In the genomic region with DNA sequence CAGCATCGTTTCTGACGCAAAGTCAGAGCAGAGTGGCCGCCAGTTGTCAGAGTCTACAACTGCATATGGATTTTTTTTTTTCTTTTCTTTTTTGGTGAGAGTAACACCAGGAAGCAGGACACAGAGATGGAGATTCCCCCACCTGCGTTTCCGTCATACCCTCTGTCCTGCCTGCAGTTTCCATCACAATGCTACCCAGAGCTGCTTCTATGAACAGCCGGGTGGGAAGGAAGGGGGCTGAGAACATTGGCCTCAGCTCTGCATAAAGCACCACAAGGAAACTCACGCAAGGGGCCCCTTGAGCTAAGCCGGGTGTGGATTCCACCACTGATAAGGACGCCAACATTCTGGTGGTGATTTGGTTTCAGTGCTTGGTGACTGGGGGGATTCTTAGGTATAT, we compare ENCODE assay signal across 2 cellular contexts.
TF ChIP-seq lines count a peak whose summit lies in the region.

No MANE protein-coding gene starts in this region.

TF ChIP-seq in HepG2, 621 proteins besides CTCF, POLR2A, EP300 and RAD21:
- no peak for TF ChIP-seq XBP1 (CRISPR knock-in tag; IDR thresholded peaks at IDR 0.05)
- TF ChIP-seq SOX6 (IDR thresholded peaks at IDR 0.05), result no peak
- no peak for TF ChIP-seq SOX6 (CRISPR knock-in tag; IDR thresholded peaks at IDR 0.05)
- no peak for TF ChIP-seq ZNF589 (CRISPR knock-in tag; conservative IDR thresholded peaks at IDR 0.05)
- TF ChIP-seq, protein P1, sequence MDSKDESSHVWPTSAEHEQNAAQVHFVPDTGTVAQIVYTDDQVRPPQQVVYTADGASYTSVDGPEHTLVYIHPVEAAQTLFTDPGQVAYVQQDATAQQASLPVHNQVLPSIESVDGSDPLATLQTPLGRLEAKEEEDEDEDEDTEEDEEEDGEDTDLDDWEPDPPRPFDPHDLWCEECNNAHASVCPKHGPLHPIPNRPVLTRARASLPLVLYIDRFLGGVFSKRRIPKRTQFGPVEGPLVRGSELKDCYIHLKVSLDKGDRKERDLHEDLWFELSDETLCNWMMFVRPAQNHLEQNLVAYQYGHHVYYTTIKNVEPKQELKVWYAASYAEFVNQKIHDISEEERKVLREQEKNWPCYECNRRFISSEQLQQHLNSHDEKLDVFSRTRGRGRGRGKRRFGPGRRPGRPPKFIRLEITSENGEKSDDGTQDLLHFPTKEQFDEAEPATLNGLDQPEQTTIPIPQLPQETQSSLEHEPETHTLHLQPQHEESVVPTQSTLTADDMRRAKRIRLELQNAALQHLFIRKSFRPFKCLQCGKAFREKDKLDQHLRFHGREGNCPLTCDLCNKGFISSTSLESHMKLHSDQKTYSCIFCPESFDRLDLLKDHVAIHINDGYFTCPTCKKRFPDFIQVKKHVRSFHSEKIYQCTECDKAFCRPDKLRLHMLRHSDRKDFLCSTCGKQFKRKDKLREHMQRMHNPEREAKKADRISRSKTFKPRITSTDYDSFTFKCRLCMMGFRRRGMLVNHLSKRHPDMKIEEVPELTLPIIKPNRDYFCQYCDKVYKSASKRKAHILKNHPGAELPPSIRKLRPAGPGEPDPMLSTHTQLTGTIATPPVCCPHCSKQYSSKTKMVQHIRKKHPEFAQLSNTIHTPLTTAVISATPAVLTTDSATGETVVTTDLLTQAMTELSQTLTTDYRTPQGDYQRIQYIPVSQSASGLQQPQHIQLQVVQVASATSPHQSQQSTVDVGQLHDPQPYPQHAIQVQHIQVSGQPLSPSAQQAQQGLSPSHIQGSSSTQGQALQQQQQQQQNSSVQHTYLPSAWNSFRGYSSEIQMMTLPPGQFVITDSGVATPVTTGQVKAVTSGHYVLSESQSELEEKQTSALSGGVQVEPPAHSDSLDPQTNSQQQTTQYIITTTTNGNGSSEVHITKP (CRISPR knock-in tag; IDR thresholded peaks at IDR 0.05; ENCODE audit: low read depth), result no peak
- TF ChIP-seq, protein P2, sequence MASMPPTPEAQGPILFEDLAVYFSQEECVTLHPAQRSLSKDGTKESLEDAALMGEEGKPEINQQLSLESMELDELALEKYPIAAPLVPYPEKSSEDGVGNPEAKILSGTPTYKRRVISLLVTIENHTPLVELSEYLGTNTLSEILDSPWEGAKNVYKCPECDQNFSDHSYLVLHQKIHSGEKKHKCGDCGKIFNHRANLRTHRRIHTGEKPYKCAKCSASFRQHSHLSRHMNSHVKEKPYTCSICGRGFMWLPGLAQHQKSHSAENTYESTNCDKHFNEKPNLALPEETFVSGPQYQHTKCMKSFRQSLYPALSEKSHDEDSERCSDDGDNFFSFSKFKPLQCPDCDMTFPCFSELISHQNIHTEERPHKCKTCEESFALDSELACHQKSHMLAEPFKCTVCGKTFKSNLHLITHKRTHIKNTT (CRISPR knock-in tag; IDR thresholded peaks at IDR 0.05), result no peak
- TF ChIP-seq THAP11 (CRISPR knock-in tag; IDR thresholded peaks at IDR 0.05), result no peak
- TF ChIP-seq NFYC (CRISPR knock-in tag; IDR thresholded peaks at IDR 0.05), result no peak
- TF ChIP-seq, protein P3, sequence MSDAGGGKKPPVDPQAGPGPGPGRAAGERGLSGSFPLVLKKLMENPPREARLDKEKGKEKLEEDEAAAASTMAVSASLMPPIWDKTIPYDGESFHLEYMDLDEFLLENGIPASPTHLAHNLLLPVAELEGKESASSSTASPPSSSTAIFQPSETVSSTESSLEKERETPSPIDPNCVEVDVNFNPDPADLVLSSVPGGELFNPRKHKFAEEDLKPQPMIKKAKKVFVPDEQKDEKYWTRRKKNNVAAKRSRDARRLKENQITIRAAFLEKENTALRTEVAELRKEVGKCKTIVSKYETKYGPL (CRISPR knock-in tag; IDR thresholded peaks at IDR 0.05), result no peak
- TF ChIP-seq, protein P4, sequence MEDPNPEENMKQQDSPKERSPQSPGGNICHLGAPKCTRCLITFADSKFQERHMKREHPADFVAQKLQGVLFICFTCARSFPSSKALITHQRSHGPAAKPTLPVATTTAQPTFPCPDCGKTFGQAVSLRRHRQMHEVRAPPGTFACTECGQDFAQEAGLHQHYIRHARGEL (CRISPR knock-in tag; IDR thresholded peaks at IDR 0.05), result no peak
- TF ChIP-seq ZBTB42 (CRISPR knock-in tag; IDR thresholded peaks at IDR 0.05), result no peak
- no peak for TF ChIP-seq HNF4G (IDR thresholded peaks at IDR 0.05; ENCODE audit: borderline replicate concordance, low read depth, low read length)
- TF ChIP-seq HNF4G (CRISPR knock-in tag; IDR thresholded peaks at IDR 0.05; ENCODE audit: borderline replicate concordance, low read depth), result no peak
- no peak for TF ChIP-seq ZNF567 (CRISPR knock-in tag; IDR thresholded peaks at IDR 0.05; ENCODE audit: borderline replicate concordance)

TF ChIP-seq in H1, 55 proteins besides CTCF, POLR2A, EP300 and RAD21:
- TF ChIP-seq SIN3A (conservative IDR thresholded peaks at IDR 0.05 in 1 of 2, IDR thresholded peaks at IDR 0.05 in 1 of 2; ENCODE audit: low read depth in 1 of 2, low read length in 2 of 2) (no peak), NANOG (IDR thresholded peaks at IDR 0.05; ENCODE audit: insufficient read depth, low read depth, low read length, poor library complexity, severe bottlenecking) (no peak), SP2 (IDR thresholded peaks at IDR 0.05; ENCODE audit: low read length) (no peak), SUZ12 (IDR thresholded peaks at IDR 0.05; ENCODE audit: low read length) (no peak), TEAD4 (IDR thresholded peaks at IDR 0.05; ENCODE audit: low read depth, low read length) (no peak), MAFK (IDR thresholded peaks at IDR 0.05; ENCODE audit: low read depth, low read length) (no peak), BRCA1 (IDR thresholded peaks at IDR 0.05; ENCODE audit: low read depth, low read length) (no peak), KDM5A (IDR thresholded peaks at IDR 0.05; ENCODE audit: low read length) (no peak), CTBP2 (IDR thresholded peaks at IDR 0.05; ENCODE audit: borderline replicate concordance, insufficient read depth, insufficient read length, low read length) (no peak)
- TF ChIP-seq, protein P5, sequence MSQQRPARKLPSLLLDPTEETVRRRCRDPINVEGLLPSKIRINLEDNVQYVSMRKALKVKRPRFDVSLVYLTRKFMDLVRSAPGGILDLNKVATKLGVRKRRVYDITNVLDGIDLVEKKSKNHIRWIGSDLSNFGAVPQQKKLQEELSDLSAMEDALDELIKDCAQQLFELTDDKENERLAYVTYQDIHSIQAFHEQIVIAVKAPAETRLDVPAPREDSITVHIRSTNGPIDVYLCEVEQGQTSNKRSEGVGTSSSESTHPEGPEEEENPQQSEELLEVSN (IDR thresholded peaks at IDR 0.05), result no peak
